Comparison of ENCODE assay signal across 9 cellular contexts in the genomic region with DNA sequence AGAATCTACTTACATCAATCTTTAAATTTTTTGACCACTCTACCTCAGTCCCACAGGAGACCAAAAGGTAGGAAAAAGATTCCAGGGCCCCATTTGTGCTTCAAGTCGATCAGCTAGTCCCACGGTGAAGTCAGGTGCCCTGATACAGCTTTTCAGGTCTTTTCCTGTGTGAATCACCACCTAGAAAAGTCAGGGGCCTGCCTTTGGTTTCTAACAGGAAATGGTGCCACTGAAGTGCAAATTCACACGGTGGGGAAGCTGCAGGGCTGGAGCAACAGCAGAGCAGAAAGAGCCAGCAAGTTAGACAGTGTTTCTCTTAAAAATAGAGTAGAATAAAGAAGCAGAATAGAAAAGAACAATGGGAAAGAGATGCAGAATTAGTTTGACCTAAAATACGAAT.
DNase-seq lines count a peak whose midpoint lies in the region; ATAC-seq, FAIRE-seq and TF ChIP-seq lines count a peak whose summit lies in the region.
"Had no signal": no experiment of that assay in that cellular context is flagged by ENCODE, and none has a peak within 500 bp of the region (broad histone marks: within the 10 kb centered on the region; RNA-seq: fewer than 3 reads in every experiment).

No MANE protein-coding gene starts in this region.

- H3K9me3 ChIP-seq in H1 (ENCODE audit: insufficient read depth in 2 of 2, low read depth in 1 of 2, low read length in 1 of 2) (no peaks in the 10 kb centered on the region), vagina (no peaks in the 10 kb centered on the region)

- H3K23me2 ChIP-seq in H1 (ENCODE audit: low read depth, low read length): no peaks in the 10 kb centered on the region; the same call in 1 of the 2 replicates

- no peak overlapping the region for H4K5ac ChIP-seq in H1 (ENCODE audit: insufficient read length, low read depth, low read length)

- H3K9ac ChIP-seq in H1 (replicated peaks in 1 of 4; ENCODE audit: extremely low read depth in 1 of 4, low read depth in 3 of 4, low read length in 3 of 4): no peak overlapping the region

- H2BK20ac ChIP-seq in H1 (ENCODE audit: low read length): no peak overlapping the region

- peak overlapping the region in 1 of 4 experiments; percentile 43; a peak in 2 of 8 replicates for H3K4me3 ChIP-seq in H1 (ENCODE audit: extremely low read depth in 1 of 4, insufficient read depth in 2 of 4, low read depth in 3 of 4, low read length in 4 of 4)
- H3K4me3 ChIP-seq in vagina: no peak overlapping the region

- peak; percentile 93 for ATAC-seq in HG03175 (IDR thresholded peaks at IDR 0.05; ENCODE audit: unreplicated experiment)
- ATAC-seq in activated CD4-positive, alpha-beta T cell treated with anti-CD3 and anti-CD28 coated beads for 36 hours: peak; percentile 97

- H3K4me1 ChIP-seq in H1 (replicated peaks in 1 of 4; ENCODE audit: control insufficient read depth in 3 of 4, insufficient read depth in 4 of 4, low read length in 3 of 4) (peaks cover 0 to 14% (median 3%) of the 10 kb centered on the region in 4 experiments; a peak in 4 of 7 replicates), vagina (no peaks in the 10 kb centered on the region)

- TF ChIP-seq CTCF in H1 (IDR thresholded peaks at IDR 0.05; ENCODE audit: control extremely low read depth in 1 of 3, insufficient read depth in 1 of 3, low read depth in 1 of 3, low read length in 3 of 3): no peak
- no peak for TF ChIP-seq CTCF in vagina (IDR thresholded peaks at IDR 0.05)

- CTCF ChIA-PET in activated CD4-positive, alpha-beta T cell treated with anti-CD3 and anti-CD28 coated beads for 36 hours (lab: Charles Lee): interaction anchor here (0.6 to 1.3 kb wide), 5 partner anchors 9 to 245 kb away, joined by 3 read pairs; no protein-coding TSS in a partner anchor
- CTCF ChIA-PET in H1 (lab: Charles Lee; ENCODE audit: partially characterized antibody): interaction anchor here (0.6 to 1.8 kb wide), 3 partner anchors 14 to 134 kb away, joined by 3 to 7 read pairs (median 3); no protein-coding TSS in a partner anchor

- DNase-seq in GM19239 (ENCODE audit: insufficient read length, low spot score) (peak; percentile 24), H1 (ENCODE audit: low read depth in 1 of 2, low spot score in 2 of 2) (peak in 1 of 2 experiments; percentile 55), erythroblast (lab: John Stamatoyannopoulos, UW) (no peak), vagina (ENCODE audit: extremely low spot score in 2 of 2) (no peak), NCI-H524 (lab: John Stamatoyannopoulos, UW) (no peak)
- peak; percentile 80 for DNase-seq in activated CD4-positive, alpha-beta T cell treated with anti-CD3 and anti-CD28 coated beads for 36 hours
- peak in 2 of 3 experiments; percentile 39 to 53 for DNase-seq in stimulated activated CD4-positive, alpha-beta T cell treated with anti-CD3 and anti-CD28 coated beads, TNF-alpha, amount 100 ng/mL, for 4 hours (ENCODE audit: low read depth in 3 of 3)

- no peak overlapping the region for H3K4ac ChIP-seq in H1 (replicated peaks; ENCODE audit: insufficient read length, low read depth, low read length)

- H2AFZ ChIP-seq in H1 (ENCODE audit: low read length): no peak overlapping the region

- peak overlapping the region; percentile 97 for H3K27ac Mint-ChIP-seq in activated CD4-positive, alpha-beta T cell treated with anti-CD3 and anti-CD28 coated beads for 36 hours
- H3K27ac Mint-ChIP-seq: dendritic cell treated with granulocyte-macrophage colony-stimulating factor and Interleukin-4, amounts not matched to agents 40 ng/mL and 50 ng/mL, for 4 days had no signal

- POLR2A ChIA-PET in activated CD4-positive, alpha-beta T cell treated with anti-CD3 and anti-CD28 coated beads for 36 hours (lab: Charles Lee): interaction anchor here (0.6 to 1.1 kb wide), 2 partner anchors 37 to 109 kb away, joined by 3 to 4 read pairs; no protein-coding TSS in a partner anchor
- POLR2A ChIA-PET in H1 (lab: Charles Lee; ENCODE audit: partially characterized antibody): interaction anchor here (1.2 kb wide), 1 partner anchor 9 kb away, joined by 5 read pairs; no protein-coding TSS in a partner anchor

- FAIRE-seq in GM19239 (lab: Jason Lieb, UNC): peak; percentile 97
- peak; percentile 66 for FAIRE-seq in H1 (lab: Jason Lieb, UNC)

- peak overlapping the region; percentile 50 to 64; a peak in 3 of 4 replicates for H3K4me2 ChIP-seq in H1 (ENCODE audit: insufficient read depth in 1 of 2, low read depth in 2 of 2, low read length in 2 of 2)

- no peaks in the 10 kb centered on the region for H3K79me1 ChIP-seq in H1 (ENCODE audit: low read depth, low read length)

- H3K27ac ChIP-seq in H1 (ENCODE audit: low read depth, low read length): no peak overlapping the region
- no peak overlapping the region for H3K27ac ChIP-seq in vagina

- H2BK12ac ChIP-seq in H1 (ENCODE audit: low read depth, low read length): no peak overlapping the region

- H3K18ac ChIP-seq in H1 (ENCODE audit: extremely low read depth, low read length): no peak overlapping the region

- no peak overlapping the region for H3K56ac ChIP-seq in H1 (replicated peaks; ENCODE audit: insufficient read length, low read depth, low read length)

- 2% methylated on average over 4 of the region's 4 CpGs; no CpG with 5 or more reads in 1 of the 2 experiments for WGBS in H1 (ENCODE audit: extremely low coverage in 1 of 2, insufficient coverage in 1 of 2, insufficient read length in 1 of 2, insufficient replicate concordance in 2 of 2, low coverage in 1 of 2, low lambda C conversion rate in 2 of 2, missing lambda C conversion rate in 1 of 2), 2 experiments

- H2BK5ac ChIP-seq in H1 (ENCODE audit: low read depth, low read length): no peak overlapping the region; the same call in 1 of the 2 replicates

- no peak overlapping the region for H3K23ac ChIP-seq in H1 (ENCODE audit: insufficient read length)

- peaks cover 22% of the 10 kb centered on the region for H3K36me3 Mint-ChIP-seq in activated CD4-positive, alpha-beta T cell treated with anti-CD3 and anti-CD28 coated beads for 36 hours (ENCODE audit: low read depth)

- peak in 1 of 2 experiments; percentile 15; a peak in 1 of 4 replicates for TF ChIP-seq RAD21 in H1 (IDR thresholded peaks at IDR 0.05 in 1 of 2, conservative IDR thresholded peaks at IDR 0.05 in 1 of 2; ENCODE audit: low read depth in 2 of 2, low read length in 2 of 2)

- H3K27me3 ChIP-seq in H1 (replicated peaks in 1 of 4; ENCODE audit: control insufficient read depth in 3 of 4, extremely low read depth in 1 of 4, insufficient read depth in 3 of 4, low read length in 3 of 4): no peaks in the 10 kb centered on the region
- H3K27me3 ChIP-seq in vagina: no peaks in the 10 kb centered on the region

- H4K8ac ChIP-seq in H1 (ENCODE audit: extremely low read depth, insufficient read depth, low read length): no peak overlapping the region

- no peak overlapping the region for H3K14ac ChIP-seq in H1 (ENCODE audit: insufficient read length)

- H3K36me3 ChIP-seq in H1 (ENCODE audit: control insufficient read depth in 2 of 4, insufficient read depth in 4 of 4, low read length in 3 of 4): no peaks in the 10 kb centered on the region
- no peaks in the 10 kb centered on the region for H3K36me3 ChIP-seq in vagina

- H3K79me2 ChIP-seq in H1 (ENCODE audit: control insufficient read depth in 1 of 2, insufficient read depth in 2 of 2, low read length in 2 of 2): no peaks in the 10 kb centered on the region

- no peak for TF ChIP-seq EP300 in H1 (IDR thresholded peaks at IDR 0.05; ENCODE audit: borderline replicate concordance in 1 of 2, low read depth in 2 of 2, low read length in 2 of 2)

- intact Hi-C loops in activated CD4-positive, alpha-beta T cell treated with anti-CD3 and anti-CD28 coated beads for 36 hours (cut with DNase I, micrococcal nuclease): loop anchor here (2.0 kb wide), 2 partner anchors 36 to 106 kb away; no protein-coding TSS in a partner anchor
- intact Hi-C loops in vagina (cut with DNase I): no loop called here

- peaks cover 13% of the 10 kb centered on the region for H3K9me3 Mint-ChIP-seq in activated CD4-positive, alpha-beta T cell treated with anti-CD3 and anti-CD28 coated beads for 36 hours (ENCODE audit: low read depth)

- no peak overlapping the region for H2AK5ac ChIP-seq in H1 (ENCODE audit: low read depth, low read length)

- H4K91ac ChIP-seq in H1 (replicated peaks; ENCODE audit: insufficient read length, low read length): no peak overlapping the region

- TF ChIP-seq POLR2A in H1 (IDR thresholded peaks at IDR 0.05; ENCODE audit: control extremely low read depth in 1 of 2, low read depth in 2 of 2, low read length in 2 of 2) (no peak), erythroblast (IDR thresholded peaks at IDR 0.05; ENCODE audit: low read length) (no peak), vagina (IDR thresholded peaks at IDR 0.05) (no peak)

- H3K4me1 Mint-ChIP-seq in activated CD4-positive, alpha-beta T cell treated with anti-CD3 and anti-CD28 coated beads for 36 hours: peaks cover 76% of the 10 kb centered on the region

- no peaks in the 10 kb centered on the region for H4K20me1 ChIP-seq in H1 (replicated peaks in 1 of 2; ENCODE audit: control insufficient read depth in 1 of 2, insufficient read depth in 2 of 2, low read length in 2 of 2)

- H2BK15ac ChIP-seq in H1 (ENCODE audit: low read length): no peak overlapping the region

- no peak overlapping the region for H2BK120ac ChIP-seq in H1 (replicated peaks; ENCODE audit: low read depth, low read length)

- H3K27me3 Mint-ChIP-seq in activated CD4-positive, alpha-beta T cell treated with anti-CD3 and anti-CD28 coated beads for 36 hours: no peaks in the 10 kb centered on the region
- H3K27me3 Mint-ChIP-seq: dendritic cell treated with granulocyte-macrophage colony-stimulating factor and Interleukin-4, amounts not matched to agents 40 ng/mL and 50 ng/mL, for 4 days had no signal

- peak overlapping the region; percentile 74 for H3K4me3 Mint-ChIP-seq in activated CD4-positive, alpha-beta T cell treated with anti-CD3 and anti-CD28 coated beads for 36 hours
- H3K4me3 Mint-ChIP-seq: dendritic cell treated with granulocyte-macrophage colony-stimulating factor and Interleukin-4, amounts not matched to agents 40 ng/mL and 50 ng/mL, for 4 days had no signal

TF ChIP-seq in H1, 55 proteins besides CTCF, POLR2A, EP300 and RAD21 (continues in another document):
- TF ChIP-seq JUN (IDR thresholded peaks at IDR 0.05; ENCODE audit: low read depth, low read length) (no peak), BRCA1 (IDR thresholded peaks at IDR 0.05; ENCODE audit: low read depth, low read length) (no peak), SP2 (IDR thresholded peaks at IDR 0.05; ENCODE audit: low read length) (no peak), NANOG (IDR thresholded peaks at IDR 0.05; ENCODE audit: insufficient read depth, low read depth, low read length, poor library complexity, severe bottlenecking) (no peak), PHF8 (conservative IDR thresholded peaks at IDR 0.05; ENCODE audit: low read depth, low read length) (no peak), POLR2AphosphoS5 (IDR thresholded peaks at IDR 0.05; ENCODE audit: low read depth, low read length) (no peak), YY1 (IDR thresholded peaks at IDR 0.05; ENCODE audit: low read depth, low read length) (no peak), RFX5 (IDR thresholded peaks at IDR 0.05; ENCODE audit: borderline replicate concordance, low read depth, low read length) (no peak), SRF (IDR thresholded peaks at IDR 0.05; ENCODE audit: low read depth, low read length) (no peak), ZNF274 (IDR thresholded peaks at IDR 0.05; ENCODE audit: borderline replicate concordance, extremely low read depth, low read length) (no peak)

Comparison
In these comparisons a context has a peak if more than half of its experiments do, and no peak if none do; other contexts are left out.
1. DNase-seq: peak in GM19239 (single experiment), activated CD4-positive, alpha-beta T cell treated with anti-CD3 and anti-CD28 coated beads for 36 hours (single experiment) and stimulated activated CD4-positive, alpha-beta T cell treated with anti-CD3 and anti-CD28 coated beads, TNF-alpha, amount 100 ng/mL, for 4 hours (2 of 3); none in erythroblast (0 of 2), vagina (0 of 2) and NCI-H524 (0 of 2).